ENCODE assay signal across 10 cellular contexts in genomic region chr2:74290466-74291216, GRCh38. TPM values are rescaled to one million over a fixed set of nuclear protein-coding genes. Genes with fewer than 3 reads are reported as not detected.
DNase-seq lines count a peak whose midpoint lies in the region; ATAC-seq and TF ChIP-seq lines count a peak whose summit lies in the region.
"Had no signal": no experiment of that assay in that cellular context is flagged by ENCODE, and none has a peak within 500 bp of the region (broad histone marks: within the 10 kb centered on the region; RNA-seq: fewer than 3 reads in every experiment).

No MANE protein-coding gene starts in this region.

- H3K36me3 ChIP-seq in mucosa of descending colon (ENCODE audit: low read depth) (no peaks in the 10 kb centered on the region), prostate gland (no peaks in the 10 kb centered on the region), neural progenitor cell (no peaks in the 10 kb centered on the region)

- no peak overlapping the region for H3K27ac ChIP-seq in prostate gland
- no peak overlapping the region for H3K27ac ChIP-seq in neural progenitor cell
- H3K27ac ChIP-seq: esophagus muscularis mucosa had no signal

- no peak overlapping the region for H3K9ac ChIP-seq in neural progenitor cell

- WGBS in prostate gland = 54% methylated on average over 4 of the region's 4 CpGs

- TF ChIP-seq POLR2A in prostate gland (IDR thresholded peaks at IDR 0.05) = no peak

- H3K9me3 ChIP-seq in mucosa of descending colon (no peaks in the 10 kb centered on the region), prostate gland (no peaks in the 10 kb centered on the region), neural progenitor cell (ENCODE audit: low read depth) (no peaks in the 10 kb centered on the region)
- H3K9me3 ChIP-seq: esophagus muscularis mucosa had no signal

- peak; percentile 62 for DNase-seq in activated CD4-positive, alpha-beta memory T cell treated with anti-CD3 and anti-CD28 coated beads, Interleukin-2, amount 10 ng/mL, durations not matched to agents 7 days and 5 days
- DNase-seq in mucosa of descending colon (peak in 2 of 3 donors; percentile 40 to 44), prostate gland (ENCODE audit: low spot score) (no peak), EL (no peak), neural progenitor cell (ENCODE audit: low spot score) (no peak)
- DNase-seq: SHP77 treated with DMSO at 0.1 percent for 48 hours had no signal

- no peaks in the 10 kb centered on the region for H3K36me3 Mint-ChIP-seq in activated CD4-positive, alpha-beta memory T cell treated with anti-CD3 and anti-CD28 coated beads, Interleukin-2, amount 10 ng/mL, durations not matched to agents 7 days and 5 days (ENCODE audit: low read depth)
- H3K36me3 Mint-ChIP-seq in neural progenitor cell = no peaks in the 10 kb centered on the region

- no peaks in the 10 kb centered on the region for H4K20me1 ChIP-seq in neural progenitor cell (ENCODE audit: low read depth)

- POLR2A ChIA-PET in activated CD4-positive, alpha-beta memory T cell treated with anti-CD3 and anti-CD28 coated beads, Interleukin-2, amount 10 ng/mL, durations not matched to agents 7 days and 5 days (lab: Charles Lee) = interaction anchor here (0.6 to 1.6 kb wide), 8 partner anchors 9 to 164 kb away, joined by 3 to 5 read pairs (median 4); partner anchors contain the start of genes INO80B and MOB1A

- H3K4me3 ChIP-seq in mucosa of descending colon = no peak overlapping the region
- no peak overlapping the region for H3K4me3 ChIP-seq in prostate gland
- no peak overlapping the region for H3K4me3 ChIP-seq in neural progenitor cell
- H3K4me3 ChIP-seq: esophagus muscularis mucosa had no signal

- peaks cover 15% of the 10 kb centered on the region for H3K4me1 Mint-ChIP-seq in activated CD4-positive, alpha-beta memory T cell treated with anti-CD3 and anti-CD28 coated beads, Interleukin-2, amount 10 ng/mL, durations not matched to agents 7 days and 5 days
- peaks cover 20% of the 10 kb centered on the region for H3K4me1 Mint-ChIP-seq in neural progenitor cell

- H3K79me2 ChIP-seq in neural progenitor cell (ENCODE audit: low read depth) = no peaks in the 10 kb centered on the region

- H3K27me3 ChIP-seq in prostate gland (replicated peaks; ENCODE audit: insufficient read depth) = no peaks in the 10 kb centered on the region
- H3K27me3 ChIP-seq in neural progenitor cell = no peaks in the 10 kb centered on the region
- H3K27me3 ChIP-seq: esophagus muscularis mucosa had no signal

- CTCF ChIA-PET in activated CD4-positive, alpha-beta memory T cell treated with anti-CD3 and anti-CD28 coated beads, Interleukin-2, amount 10 ng/mL, durations not matched to agents 7 days and 5 days (lab: Charles Lee) = interaction anchor here (0.6 to 1.5 kb wide), 4 partner anchors 23 to 44 kb away, joined by 4 to 9 read pairs (median 5); no protein-coding TSS in a partner anchor

- ATAC-seq in GM18498 (IDR thresholded peaks at IDR 0.05; ENCODE audit: unreplicated experiment) (peak; percentile 77), HG02870 (IDR thresholded peaks at IDR 0.05; ENCODE audit: unreplicated experiment) (peak; percentile 61), mucosa of descending colon (peak; percentile 76), HG03097 (IDR thresholded peaks at IDR 0.05; ENCODE audit: low FRiP score, unreplicated experiment) (no peak)

- TF ChIP-seq CTCF in mucosa of descending colon (IDR thresholded peaks at IDR 0.05) (no peak), prostate gland (IDR thresholded peaks at IDR 0.05) (no peak), neural progenitor cell (IDR thresholded peaks at IDR 0.05) (no peak)

- peak overlapping the region; percentile 25 for H3K4me3 Mint-ChIP-seq in activated CD4-positive, alpha-beta memory T cell treated with anti-CD3 and anti-CD28 coated beads, Interleukin-2, amount 10 ng/mL, durations not matched to agents 7 days and 5 days
- no peak overlapping the region for H3K4me3 Mint-ChIP-seq in neural progenitor cell

- H3K4me2 ChIP-seq in neural progenitor cell = no peak overlapping the region

- intact Hi-C loops in mucosa of descending colon (cut with DNase I, micrococcal nuclease) (no loop called here), prostate gland (cut with DNase I) (no loop called here)

- H3K4me1 ChIP-seq in mucosa of descending colon (ENCODE audit: low read depth) (peaks cover 4% of the 10 kb centered on the region), prostate gland (replicated peaks) (no peaks in the 10 kb centered on the region), neural progenitor cell (peaks cover 13% of the 10 kb centered on the region)
- H3K4me1 ChIP-seq: esophagus muscularis mucosa had no signal

- no peaks in the 10 kb centered on the region for H3K27me3 Mint-ChIP-seq in activated CD4-positive, alpha-beta memory T cell treated with anti-CD3 and anti-CD28 coated beads, Interleukin-2, amount 10 ng/mL, durations not matched to agents 7 days and 5 days
- H3K27me3 Mint-ChIP-seq in neural progenitor cell (ENCODE audit: insufficient read depth, low read depth) = peaks cover 8% of the 10 kb centered on the region

- H3K27ac Mint-ChIP-seq in activated CD4-positive, alpha-beta memory T cell treated with anti-CD3 and anti-CD28 coated beads, Interleukin-2, amount 10 ng/mL, durations not matched to agents 7 days and 5 days = peak overlapping the region; percentile 78
- H3K27ac Mint-ChIP-seq in neural progenitor cell = no peak overlapping the region

- H3K9me3 Mint-ChIP-seq in activated CD4-positive, alpha-beta memory T cell treated with anti-CD3 and anti-CD28 coated beads, Interleukin-2, amount 10 ng/mL, durations not matched to agents 7 days and 5 days = no peaks in the 10 kb centered on the region
- H3K9me3 Mint-ChIP-seq in neural progenitor cell = no peaks in the 10 kb centered on the region

- no peak overlapping the region for H2AFZ ChIP-seq in neural progenitor cell (replicated peaks)

- no peaks in the 10 kb centered on the region for H3F3A ChIP-seq in neural progenitor cell (ENCODE audit: low read depth)

RNA-seq across cellular contexts. Expression of gene SLC4A5, which starts 52.6 kb away (rescaled TPM):
- 1 to 10 TPM; 2.5 to 3.4 TPM for total RNA-seq in activated CD4-positive, alpha-beta memory T cell treated with anti-CD3 and anti-CD28 coated beads, Interleukin-2, amount 10 ng/mL, durations not matched to agents 7 days and 5 days
- total RNA-seq in mucosa of descending colon (1 to 10 TPM; 2.1 to 3.1 (median 2.1) TPM), prostate gland (10 to 100 TPM in 1 of 2 donors, 1 to 10 TPM in 1; 6.2 to 65.9 TPM), neural progenitor cell (ENCODE audit: low replicate concordance) (1.7 and 2.0 TPM in 2 replicates)

Comparison
In these comparisons a context has a peak if more than half of its experiments do, and no peak if none do; other contexts are left out.
1. DNase-seq: peak in activated CD4-positive, alpha-beta memory T cell treated with anti-CD3 and anti-CD28 coated beads, Interleukin-2, amount 10 ng/mL, durations not matched to agents 7 days and 5 days (single experiment) and mucosa of descending colon (2 of 3); none in prostate gland (single experiment), EL (single experiment) and neural progenitor cell (single experiment).